3 cellular contexts compared by ENCODE assay signal in the genomic region with DNA sequence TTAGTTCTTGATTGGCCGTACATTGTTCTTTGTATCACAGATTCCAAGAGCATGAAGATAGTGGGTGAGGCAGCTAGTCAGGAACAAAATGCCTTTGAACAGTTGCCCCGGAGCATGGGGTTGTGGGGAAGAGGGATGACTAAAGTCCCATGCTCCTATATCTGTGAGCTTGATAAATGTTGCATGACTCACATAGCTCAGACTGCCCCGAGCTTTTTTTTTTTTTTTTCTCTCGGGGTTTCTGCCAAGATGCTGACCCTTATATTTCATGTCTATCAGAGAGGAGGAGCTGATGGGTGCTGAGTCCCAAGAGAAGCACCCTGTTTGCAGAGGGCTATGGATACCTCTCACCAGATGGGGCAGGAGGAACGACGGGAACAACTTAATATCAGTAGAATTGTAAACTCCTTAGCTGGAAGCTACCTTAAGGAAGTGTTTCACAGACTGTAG.
TF ChIP-seq lines count a peak whose summit lies in the region.

No MANE protein-coding gene starts in this region.

TF ChIP-seq in A549, 52 proteins besides CTCF, POLR2A, EP300 and RAD21 (continued from another document):
- TF ChIP-seq BHLHE40 (IDR thresholded peaks at IDR 0.05; ENCODE audit: low read depth, low read length) (no peak), ESRRA (IDR thresholded peaks at IDR 0.05; ENCODE audit: borderline replicate concordance, low read length) (no peak), CBX8 (IDR thresholded peaks at IDR 0.05) (no peak), CHD4 (IDR thresholded peaks at IDR 0.05; ENCODE audit: borderline replicate concordance) (no peak), KDM1A (IDR thresholded peaks at IDR 0.05; ENCODE audit: low read depth) (no peak), JUN (IDR thresholded peaks at IDR 0.05) (0 out of 5 replicates have a peak, but pooled peaks of 1 of the 2 experiments have one; percentile 36), JUNB (IDR thresholded peaks at IDR 0.05) (peak; percentile 55), CEBPB (IDR thresholded peaks at IDR 0.05) (no peak), SREBF2 (IDR thresholded peaks at IDR 0.05) (no peak), ZC3H11A (IDR thresholded peaks at IDR 0.05) (no peak), FOSL2 (IDR thresholded peaks at IDR 0.05) (peak; percentile 34; the same call in 1 of the 2 replicates), FOSL2 (CRISPR knock-in tag; IDR thresholded peaks at IDR 0.05) (peak; percentile 77), CBX2 (IDR thresholded peaks at IDR 0.05; ENCODE audit: borderline replicate concordance, low read depth) (no peak)

TF ChIP-seq in K562, 482 proteins besides CTCF, POLR2A, EP300 and RAD21 (continues in another document):
- TF ChIP-seq PBX2 (CRISPR knock-in tag; IDR thresholded peaks at IDR 0.05; ENCODE audit: low read depth) (no peak), PBX2 (tag; conservative IDR thresholded peaks at IDR 0.05; ENCODE audit: low read depth) (peak; percentile 86), FOS (IDR thresholded peaks at IDR 0.05; ENCODE audit: extremely low read depth, insufficient read length) (peak; percentile 61), MTA2 (IDR thresholded peaks at IDR 0.05; ENCODE audit: low read depth) (no peak), JUN (IDR thresholded peaks at IDR 0.05; ENCODE audit: borderline replicate concordance, low read depth, low read length) (peak; percentile 89), JUN (CRISPR knock-in tag; IDR thresholded peaks at IDR 0.05; ENCODE audit: borderline replicate concordance) (no peak), ZNF263 (CRISPR knock-in tag; IDR thresholded peaks at IDR 0.05; ENCODE audit: borderline replicate concordance) (peak; percentile 80; the same call in 1 of the 2 replicates), SMARCE1 (IDR thresholded peaks at IDR 0.05) (peak; percentile 81), PKNOX1 (IDR thresholded peaks at IDR 0.05) (peak; percentile 35; the same call in 1 of the 2 replicates), C11orf30 (IDR thresholded peaks at IDR 0.05; ENCODE audit: low read depth) (peak; percentile 19; the same call in 1 of the 2 replicates), SMAD4 (CRISPR knock-in tag; conservative IDR thresholded peaks at IDR 0.05) (no peak), RCOR1 (IDR thresholded peaks at IDR 0.05; ENCODE audit: borderline replicate concordance in 1 of 2, low read depth in 2 of 2, low read length in 2 of 2) (peak in 1 of 2 experiments; percentile 66; a peak in 1 of 4 replicates), ARID1B (IDR thresholded peaks at IDR 0.05) (peak; percentile 63; the same call in 1 of the 2 replicates), NEUROD1 (IDR thresholded peaks at IDR 0.05; ENCODE audit: borderline replicate concordance, low read depth, low read length, partially characterized antibody) (peak; percentile 40), ATF3 (IDR thresholded peaks at IDR 0.05) (peak; percentile 82), ATF3 (CRISPR knock-in tag; conservative IDR thresholded peaks at IDR 0.05) (no peak), MEIS2 (IDR thresholded peaks at IDR 0.05; ENCODE audit: partially characterized antibody) (peak; percentile 82), ARID3A (IDR thresholded peaks at IDR 0.05; ENCODE audit: borderline replicate concordance, low read depth, low read length) (peak; percentile 54; the same call in 1 of the 2 replicates)

TF ChIP-seq in GM23338, 12 proteins besides CTCF, POLR2A, EP300 and RAD21 (continued from another document):
- TF ChIP-seq STAT1 (IDR thresholded peaks at IDR 0.05; ENCODE audit: unreplicated experiment), result no peak
